8 cellular contexts compared by ENCODE assay signal in the genomic region with DNA sequence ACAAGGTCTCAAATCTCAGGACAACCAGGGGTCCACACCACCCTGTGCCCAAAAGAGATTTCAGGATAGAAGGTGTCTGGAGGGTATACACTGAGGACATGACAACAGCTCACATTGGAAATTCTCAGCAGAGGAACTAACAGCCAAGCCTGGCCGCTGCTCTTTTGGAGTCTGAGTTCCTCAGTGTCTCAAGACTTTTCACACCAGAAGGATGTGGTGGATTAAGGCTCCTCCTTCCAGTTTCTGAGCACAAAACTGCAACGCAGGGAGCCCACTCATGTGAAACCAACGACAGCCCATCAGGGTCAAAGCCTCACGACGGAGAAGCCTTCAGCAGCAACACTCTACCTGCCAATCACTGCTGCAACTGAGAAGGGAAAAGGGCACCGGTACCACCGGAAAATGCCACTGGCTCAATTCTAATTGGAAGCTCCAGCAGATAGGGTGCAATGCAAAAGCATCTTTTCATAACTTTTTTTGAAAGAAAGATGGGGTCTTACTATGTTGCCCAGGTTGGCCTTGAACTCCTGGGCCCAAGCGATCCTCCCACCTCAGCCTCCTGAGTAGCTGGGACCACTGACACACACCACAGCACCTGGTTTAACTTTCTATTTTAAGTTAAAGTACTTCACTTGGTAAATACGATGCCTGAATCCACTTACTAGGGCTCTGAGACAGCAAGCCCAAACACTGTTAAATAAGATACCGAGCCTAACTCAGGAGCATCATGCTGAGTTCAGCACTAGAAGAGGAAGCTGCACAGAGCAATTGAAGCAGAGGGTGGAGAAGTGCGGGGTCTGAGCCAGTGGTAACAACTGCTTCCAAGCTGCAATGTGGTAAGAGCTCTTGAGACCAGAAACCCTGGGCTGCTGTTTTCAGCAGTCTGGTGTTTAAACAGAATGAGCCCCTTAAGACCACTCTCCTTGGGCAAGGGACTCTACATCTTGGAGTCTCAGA. TPM values are rescaled to one million over a fixed set of nuclear protein-coding genes. Genes with fewer than 3 reads are reported as not detected.
DNase-seq lines count a peak whose midpoint lies in the region; ATAC-seq and TF ChIP-seq lines count a peak whose summit lies in the region.

No MANE protein-coding gene starts in this region.

- no peak overlapping the region for H3K27ac Mint-ChIP-seq in GM23338

- H2AFZ ChIP-seq in GM23338 (no peak overlapping the region), OCI-LY7 (ENCODE audit: low read length) (no peak overlapping the region)

- H3K27me3 ChIP-seq in GM23338 (ENCODE audit: insufficient read depth) (no peaks in the 10 kb centered on the region), sigmoid colon (no peaks in the 10 kb centered on the region)
- H3K27me3 ChIP-seq in effector memory CD4-positive, alpha-beta T cell (replicated peaks; ENCODE audit: control insufficient read depth, insufficient read depth, low read length, poor library complexity, severe bottlenecking) = no peaks in the 10 kb centered on the region

- WGBS in sigmoid colon, 2 donors = 48 to 73% methylated on average over 11 of the region's 11 CpGs

- no peak overlapping the region for H3K27ac ChIP-seq in GM23338 (ENCODE audit: low read depth)
- H3K27ac ChIP-seq in OCI-LY7 (ENCODE audit: low read depth, low read length, poor library complexity, severe bottlenecking) = peak overlapping the region; percentile 65
- peak overlapping the region; percentile 75 for H3K27ac ChIP-seq in effector memory CD4-positive, alpha-beta T cell (ENCODE audit: insufficient read depth, low read length, poor library complexity, severe bottlenecking)
- H3K27ac ChIP-seq in sigmoid colon = peak overlapping the region; percentile 60 to 100 (median 70)

- no peak for TF ChIP-seq POLR2A in sigmoid colon (IDR thresholded peaks at IDR 0.05)

- POLR2A ChIA-PET in OCI-LY7 (lab: Charles Lee) = interaction anchor here (1.3 kb wide), 2 partner anchors 9 to 14 kb away, joined by 3 to 4 read pairs; no protein-coding TSS in a partner anchor

- peaks cover 79% of the 10 kb centered on the region for H3K4me1 Mint-ChIP-seq in GM23338

- H3K27me3 Mint-ChIP-seq in GM23338 (ENCODE audit: insufficient read depth, low read depth, poor library complexity) = peaks cover 8% of the 10 kb centered on the region

- H3K4me2 ChIP-seq in GM23338 (peak overlapping the region; percentile 43; the same call in 1 of the 2 replicates), OCI-LY7 (ENCODE audit: low read length) (peak overlapping the region; percentile 78)

- H3F3A ChIP-seq in GM23338 (replicated peaks; ENCODE audit: low read depth) = no peaks in the 10 kb centered on the region

- H3K9me2 ChIP-seq in GM23338 (ENCODE audit: insufficient read depth) (no peaks in the 10 kb centered on the region), OCI-LY7 (ENCODE audit: insufficient read depth, low read length) (no peaks in the 10 kb centered on the region)

- no peaks in the 10 kb centered on the region for H3K9me3 Mint-ChIP-seq in GM23338

- BruUV-seq in OCI-LY7 (replicated peaks; lab: Mats Ljungman, UMichigan) = no TSS peak

- H3K4me3 Mint-ChIP-seq in GM23338 = no peak overlapping the region

- peaks cover 98% of the 10 kb centered on the region for H3K79me2 ChIP-seq in GM23338 (replicated peaks; ENCODE audit: insufficient read depth)
- peaks cover 76% of the 10 kb centered on the region for H3K79me2 ChIP-seq in OCI-LY7 (ENCODE audit: insufficient read depth, low read depth, low read length)

- peaks cover 85% of the 10 kb centered on the region for H4K20me1 ChIP-seq in GM23338 (replicated peaks; ENCODE audit: insufficient read depth)
- peaks cover 5% of the 10 kb centered on the region for H4K20me1 ChIP-seq in OCI-LY7 (ENCODE audit: insufficient read depth, low read length)

- H3K4me1 ChIP-seq in GM23338 (ENCODE audit: insufficient read depth) = peaks cover 47% of the 10 kb centered on the region
- peaks cover 33% of the 10 kb centered on the region for H3K4me1 ChIP-seq in OCI-LY7 (ENCODE audit: insufficient read depth, low read length, poor library complexity, severe bottlenecking)
- H3K4me1 ChIP-seq in effector memory CD4-positive, alpha-beta T cell (ENCODE audit: control insufficient read depth, insufficient read depth, low read length, poor library complexity, severe bottlenecking) = peaks cover 74% of the 10 kb centered on the region
- peaks cover 0 to 95% (median 89%) of the 10 kb centered on the region in 4 donors for H3K4me1 ChIP-seq in sigmoid colon

- no peak overlapping the region for H3K4me3 ChIP-seq in GM23338
- peak overlapping the region; percentile 20 for H3K4me3 ChIP-seq in OCI-LY7 (ENCODE audit: low read depth, low read length, poor library complexity, severe bottlenecking)
- peak overlapping the region; percentile 26 for H3K4me3 ChIP-seq in effector memory CD4-positive, alpha-beta T cell (ENCODE audit: insufficient read depth, low read depth, low read length, poor library complexity, severe bottlenecking)
- no peak overlapping the region for H3K4me3 ChIP-seq in sigmoid colon

- intact Hi-C loops in OCI-LY7 (cut with micrococcal nuclease; ENCODE audit: unreplicated experiment) = loop anchor here (1.0 kb wide), 1 partner anchor 8 kb away; the partner anchor contains the start of gene CAPZB
- intact Hi-C loops in sigmoid colon (cut with DNase I) = no loop called here

- H3K36me3 Mint-ChIP-seq in GM23338 (ENCODE audit: low read depth) = peaks cover 44% of the 10 kb centered on the region

- TF ChIP-seq EP300 in sigmoid colon (IDR thresholded peaks at IDR 0.05) = no peak

- H3K36me3 ChIP-seq in GM23338 (ENCODE audit: insufficient read depth) (no peaks in the 10 kb centered on the region), OCI-LY7 (ENCODE audit: insufficient read depth, low read length) (peaks cover 37% of the 10 kb centered on the region), sigmoid colon (peaks cover 0 to 13% (median 0%) of the 10 kb centered on the region in 4 donors)
- H3K36me3 ChIP-seq in effector memory CD4-positive, alpha-beta T cell (ENCODE audit: control insufficient read depth, insufficient read depth, low read length) = peaks cover 9% of the 10 kb centered on the region

- H3K9me3 ChIP-seq in OCI-LY7 (ENCODE audit: low read length) = no peaks in the 10 kb centered on the region
- H3K9me3 ChIP-seq in effector memory CD4-positive, alpha-beta T cell (ENCODE audit: control insufficient read depth, low read length) = no peaks in the 10 kb centered on the region
- H3K9me3 ChIP-seq in sigmoid colon = no peaks in the 10 kb centered on the region

- TF ChIP-seq CTCF in GM10266 (IDR thresholded peaks at IDR 0.05; ENCODE audit: control insufficient read depth, insufficient read depth, low read depth, missing control alignments) = no peak
- TF ChIP-seq CTCF in GM23338 (conservative IDR thresholded peaks at IDR 0.05; ENCODE audit: low read depth in 2 of 2) = no peak
- no peak for TF ChIP-seq CTCF in OCI-LY7 (conservative IDR thresholded peaks at IDR 0.05; ENCODE audit: low read length)
- no peak for TF ChIP-seq CTCF in sigmoid colon (IDR thresholded peaks at IDR 0.05)

- CTCF ChIA-PET in OCI-LY7 (lab: Charles Lee; ENCODE audit: unreplicated experiment) = no interaction called here

- ATAC-seq in GM23338 (no peak), GM19328 (IDR thresholded peaks at IDR 0.05; ENCODE audit: unreplicated experiment) (no peak)

- DNase-seq in GM10266 (ENCODE audit: extremely low spot score) (peak; percentile 67), GM23338 (ENCODE audit: low spot score) (no peak), OCI-LY7 (ENCODE audit: low spot score) (peak; percentile 69), sigmoid colon (no peak), NCI-H1105 treated with DMSO at 0.1 percent for 48 hours (lab: John Stamatoyannopoulos, UW) (no peak), RPMI8226 (no peak)
- no peak for DNase-seq in effector memory CD4-positive, alpha-beta T cell

TF ChIP-seq in GM23338, 12 proteins besides CTCF, POLR2A, EP300 and RAD21 (continues in another document):
- TF ChIP-seq EZH2phosphoT487 (IDR thresholded peaks at IDR 0.05; ENCODE audit: unreplicated experiment) = no peak

RNA-seq across cellular contexts. Expression of gene CAPZB, which starts 7.8 kb away (rescaled TPM):
- total RNA-seq in GM23338 (2014; rRNA removed; shearing (Covaris generic)) = 183 and 195 TPM in 2 replicates
- polyA plus RNA-seq in GM23338 (2016; fragmentation: Nextera tagmentation; extraction: Ambion mirVana) (320 and 348 TPM in 2 replicates), sigmoid colon (100 to 1,000 TPM; 372 to 454 (median 393) TPM)
- 56.1 and 61.3 TPM in 2 replicates for total RNA-seq in OCI-LY7 (2014; rRNA removed; shearing (Covaris generic))
- total RNA-seq in OCI-LY7 (2022) (187 and 190 TPM in 2 replicates), sigmoid colon (100 to 1,000 TPM; 128 to 214 (median 145) TPM)

Comparison
In these comparisons a context has a peak if more than half of its experiments do, and no peak if none do; other contexts are left out.
1. DNase-seq: peak in GM10266 (single experiment) and OCI-LY7 (single experiment); none in GM23338 (single experiment), effector memory CD4-positive, alpha-beta T cell (0 of 3), sigmoid colon (single experiment), NCI-H1105 treated with DMSO at 0.1 percent for 48 hours (single experiment) and RPMI8226 (single experiment).
2. H3K4me3 ChIP-seq: peak in OCI-LY7 (single experiment) and effector memory CD4-positive, alpha-beta T cell (single experiment); none in GM23338 (single experiment) and sigmoid colon (0 of 4).